In the genomic region with DNA sequence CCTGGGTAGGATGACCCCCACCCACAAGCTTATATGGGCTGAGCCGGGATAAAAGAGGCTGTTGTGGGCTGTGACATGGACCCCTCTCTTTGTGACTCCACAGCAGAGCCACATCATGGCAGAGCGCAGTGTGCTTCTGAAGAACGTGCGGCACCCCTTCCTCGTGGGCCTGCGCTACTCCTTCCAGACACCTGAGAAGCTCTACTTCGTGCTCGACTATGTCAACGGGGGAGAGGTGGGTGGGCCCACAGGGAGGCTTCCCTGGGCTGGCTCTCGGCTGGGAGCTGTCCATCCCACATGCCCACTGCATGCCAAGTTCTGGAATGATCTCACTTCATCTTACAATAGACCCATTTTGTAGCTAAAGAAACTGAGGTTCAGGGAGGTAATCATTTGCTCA, we compare ENCODE assay signal across 22 cellular contexts. TPM values are rescaled to one million over a fixed set of nuclear protein-coding genes. Genes with fewer than 3 reads are reported as not detected.
A peak's percentile ranks its signal among the peaks of the same experiment; 100 is the strongest.
DNase-seq lines count a peak whose midpoint lies in the region; ATAC-seq, FAIRE-seq and TF ChIP-seq lines count a peak whose summit lies in the region.
"Had no signal": no experiment of that assay in that cellular context is flagged by ENCODE, and none has a peak within 500 bp of the region (broad histone marks: within the 10 kb centered on the region; RNA-seq: fewer than 3 reads in every experiment).

No MANE protein-coding gene starts in this region.

- H3K27me3 ChIP-seq in HepG2 (ENCODE audit: control insufficient read depth in 1 of 2, insufficient read depth in 2 of 2, low read length in 2 of 2) (no peaks in the 10 kb centered on the region), right lobe of liver (no peaks in the 10 kb centered on the region), lower lobe of right lung (ENCODE audit: low read depth) (no peaks in the 10 kb centered on the region), A673 (replicated peaks; ENCODE audit: insufficient read depth, low read depth, low read length, poor library complexity) (no peaks in the 10 kb centered on the region)
- H3K27me3 ChIP-seq: BLaER1 treated with 17β-estradiol and CSF1 and Interleukin-3, amounts not matched to agents 10 nM and 100 nM had no signal

- H3K9ac ChIP-seq in HepG2 (ENCODE audit: insufficient read depth, low read depth, low read length), result no peak overlapping the region
- H3K9ac ChIP-seq: BLaER1 treated with 17β-estradiol and CSF1 and Interleukin-3, amounts not matched to agents 10 nM and 100 nM had no signal

- no peak for FAIRE-seq in HepG2 (lab: Jason Lieb, UNC)
- FAIRE-seq: A204.1, D721Med, G401.6, GM12891, GM19239 had no signal

- BruUV-seq in HepG2 (replicated peaks; lab: Mats Ljungman, UMichigan) (no TSS peak), A673 (replicated peaks; lab: Mats Ljungman, UMichigan) (no TSS peak)

- CTCF ChIA-PET in HepG2 (lab: Yijun Ruan, JAX; ENCODE audit: low intra/inter-chr PET ratio, low total read pairs), result no interaction called here
- CTCF ChIA-PET in A673 (lab: Charles Lee), result no interaction called here

- H3K27ac ChIP-seq in HepG2 (ENCODE audit: extremely low read length, insufficient read depth, low read length) (no peak overlapping the region), right lobe of liver (no peak overlapping the region), lower lobe of right lung (no peak overlapping the region), A673 (ENCODE audit: low read depth, low read length, poor library complexity, severe bottlenecking) (no peak overlapping the region)
- H3K27ac ChIP-seq: BLaER1 treated with 17β-estradiol and CSF1 and Interleukin-3, amounts not matched to agents 10 nM and 100 nM; C4-2B had no signal

- H3K36me3 ChIP-seq in HepG2 (replicated peaks in 1 of 2; ENCODE audit: control insufficient read depth in 1 of 2, insufficient read depth in 2 of 2, low read length in 2 of 2) (peaks cover 0 to 19% of the 10 kb centered on the region in 2 experiments; a peak in 4 of 5 replicates), right lobe of liver (peaks cover 0 to 83% (median 35%) of the 10 kb centered on the region in 4 donors), lower lobe of right lung (no peaks in the 10 kb centered on the region), A673 (ENCODE audit: insufficient read depth, low read length, poor library complexity, severe bottlenecking) (no peaks in the 10 kb centered on the region)
- H3K36me3 ChIP-seq: BLaER1 treated with 17β-estradiol and CSF1 and Interleukin-3, amounts not matched to agents 10 nM and 100 nM had no signal

- TF ChIP-seq EP300 in HepG2 (IDR thresholded peaks at IDR 0.05; ENCODE audit: low read depth in 2 of 2, low read length in 2 of 2) (no peak), HepG2 (CRISPR knock-in tag; IDR thresholded peaks at IDR 0.05; ENCODE audit: borderline replicate concordance) (no peak)

- ATAC-seq in HepG2 (no peak), right lobe of liver (no peak), lower lobe of right lung (no peak), GM21423 (IDR thresholded peaks at IDR 0.05; ENCODE audit: unreplicated experiment) (no peak)
- ATAC-seq: CD8-positive, alpha-beta T cell had no signal

- no peak overlapping the region for H3K4me2 ChIP-seq in HepG2 (ENCODE audit: low read depth, low read length)
- H3K4me2 ChIP-seq: BLaER1 treated with 17β-estradiol and CSF1 and Interleukin-3, amounts not matched to agents 10 nM and 100 nM had no signal

- DNase-seq in HepG2 (ENCODE audit: low spot score) (no peak), right lobe of liver (no peak), iPS-NIHi11 (ENCODE audit: low spot score) (peak; percentile 2), posterior vena cava (ENCODE audit: low spot score) (peak; percentile 50), lower lobe of right lung (no peak), A673 (ENCODE audit: low spot score) (no peak)
- DNase-seq: 8988T; AML-193; Caco-2; Calu3; CD4-positive, alpha-beta T cell; CD8-positive, alpha-beta T cell; DMS79 treated with DMSO at 0.1 percent for 48 hours; GF-D8 had no signal

- H3K9me3 ChIP-seq in HepG2 (ENCODE audit: low read length) (no peaks in the 10 kb centered on the region), right lobe of liver (no peaks in the 10 kb centered on the region), lower lobe of right lung (no peaks in the 10 kb centered on the region), A673 (ENCODE audit: low read depth, low read length, poor library complexity, severe bottlenecking) (no peaks in the 10 kb centered on the region)
- H3K9me3 ChIP-seq: BLaER1 treated with 17β-estradiol and CSF1 and Interleukin-3, amounts not matched to agents 10 nM and 100 nM; Caco-2 had no signal

- intact Hi-C loops in HepG2 (cut with micrococcal nuclease; ENCODE audit: unreplicated experiment) (no loop called here), right lobe of liver (cut with DNase I) (no loop called here), posterior vena cava (cut with DNase I) (no loop called here), lower lobe of right lung (cut with DNase I) (no loop called here), A673 (cut with micrococcal nuclease; ENCODE audit: unreplicated experiment) (no loop called here)

- no peak for TF ChIP-seq RAD21 in HepG2 (CRISPR knock-in tag; IDR thresholded peaks at IDR 0.05)

- TF ChIP-seq CTCF in HepG2 (CRISPR knock-in tag; IDR thresholded peaks at IDR 0.05) (no peak), right lobe of liver (IDR thresholded peaks at IDR 0.05) (no peak), lower lobe of right lung (IDR thresholded peaks at IDR 0.05) (no peak), A673 (conservative IDR thresholded peaks at IDR 0.05; ENCODE audit: low read depth, low read length) (no peak)

- H3K4me3 ChIP-seq in HepG2 (replicated peaks in 1 of 3; ENCODE audit: insufficient read depth in 1 of 3, low read depth in 2 of 3, low read length in 3 of 3) (no peak overlapping the region), right lobe of liver (no peak overlapping the region), lower lobe of right lung (no peak overlapping the region), A673 (ENCODE audit: low read depth, low read length, poor library complexity, severe bottlenecking) (no peak overlapping the region)
- H3K4me3 ChIP-seq: BLaER1 treated with 17β-estradiol and CSF1 and Interleukin-3, amounts not matched to agents 10 nM and 100 nM had no signal

- 95% methylated on average over 10 of the region's 10 CpGs for WGBS in HepG2 (ENCODE audit: low lambda C conversion rate)
- WGBS in right lobe of liver (ENCODE audit: insufficient coverage, low coverage, low lambda C conversion rate, missing lambda C conversion rate), result 100% methylated on average over 1 of the region's 10 CpGs

- no peaks in the 10 kb centered on the region for H3K79me2 ChIP-seq in HepG2 (ENCODE audit: insufficient read depth, low read length)

- no peak overlapping the region for H2AFZ ChIP-seq in HepG2 (ENCODE audit: low read length)

- POLR2A ChIA-PET in HepG2 (lab: Yijun Ruan, JAX) (interaction anchor here (1.2 to 9.7 kb wide), 3 partner anchors 11 to 34 kb away, joined by 3 to 109 read pairs (median 13); partner anchors contain the start of genes IFT52 and SGK2), A673 (lab: Charles Lee; ENCODE audit: low non-redundant PET) (no interaction called here)

- peaks cover 11% of the 10 kb centered on the region for H3K4me1 ChIP-seq in HepG2 (ENCODE audit: insufficient read depth, low read length)
- no peaks in the 10 kb centered on the region for H3K4me1 ChIP-seq in right lobe of liver
- no peaks in the 10 kb centered on the region for H3K4me1 ChIP-seq in lower lobe of right lung
- H3K4me1 ChIP-seq in A673 (ENCODE audit: insufficient read depth, low read length, poor library complexity, severe bottlenecking), result no peaks in the 10 kb centered on the region
- H3K4me1 ChIP-seq: Caco-2 had no signal

- in situ Hi-C loops in HepG2 (cut with HindIII; ENCODE audit: extremely low pct_ligation_motif_present, low pct_unique_long_range_greater_than_20kb), result no loop called here

- TF ChIP-seq POLR2A in HepG2 (IDR thresholded peaks at IDR 0.05; ENCODE audit: insufficient read depth in 1 of 2, low read depth in 2 of 2, low read length in 2 of 2) (no peak), right lobe of liver (IDR thresholded peaks at IDR 0.05) (no peak)

- H4K20me1 ChIP-seq in HepG2 (ENCODE audit: insufficient read depth, low read length), result no peaks in the 10 kb centered on the region
- H4K20me1 ChIP-seq: BLaER1 treated with 17β-estradiol and CSF1 and Interleukin-3, amounts not matched to agents 10 nM and 100 nM had no signal

RNA-seq across cellular contexts. Expression of gene SGK2, which starts 10.5 kb away (rescaled TPM):
- total RNA-seq in HepG2 (2016; rRNA removed; fragmentation: Illumina TruSeq; extraction: Trizol), result 29.4 and 34.3 TPM in 2 replicates
- 8.6 and 11.8 TPM in 2 replicates for total RNA-seq in HepG2 (2016; cell fraction: cytosol; rRNA removed; fragmentation: Illumina TruSeq; extraction: Trizol; ENCODE audit: low read depth)
- total RNA-seq in HepG2 (2016; cell fraction: insoluble cytoplasmic fraction; rRNA removed; fragmentation: Illumina TruSeq; extraction: Trizol), result 29.7 and 31.2 TPM in 2 replicates
- total RNA-seq in HepG2 (2016; cell fraction: membrane; rRNA removed; fragmentation: Illumina TruSeq; extraction: Trizol), result 25.9 and 26.5 TPM in 2 replicates
- 19.8 and 26.8 TPM in 2 replicates for total RNA-seq in HepG2 (2016; cell fraction: nucleus; rRNA removed; fragmentation: Illumina TruSeq; extraction: Trizol)
- polyA plus RNA-seq in HepG2 (2011; rRNA removed), result 6.2 and 12.6 TPM in 2 replicates
- 3.9 and 5.3 TPM in 2 replicates for polyA plus RNA-seq in HepG2 (2011; cell fraction: cytosol; rRNA removed)
- 24.1 and 26.7 TPM in 2 replicates for polyA plus RNA-seq in HepG2 (2011; cell fraction: nucleus; rRNA removed)
- 6.9 and 8.9 TPM in 2 replicates for polyA plus RNA-seq in HepG2 (2012)
- 5.2 and 5.4 TPM in 2 replicates for polyA plus RNA-seq in HepG2 (2016; cell fraction: cytosol; fragmentation: Illumina TruSeq; extraction: Trizol; ENCODE audit: low read depth)
- polyA plus RNA-seq in HepG2 (2016; cell fraction: insoluble cytoplasmic fraction; fragmentation: Illumina TruSeq; extraction: Trizol; ENCODE audit: low read depth), result 21.3 and 23.7 TPM in 2 replicates
- 14.3 and 14.5 TPM in 2 replicates for polyA plus RNA-seq in HepG2 (2016; cell fraction: membrane; fragmentation: Illumina TruSeq; extraction: Trizol; ENCODE audit: low read depth)
- 36.0 and 42.8 TPM in 2 replicates for polyA plus RNA-seq in HepG2 (2016; cell fraction: nucleus; fragmentation: Illumina TruSeq; extraction: Trizol; ENCODE audit: insufficient read depth, low read depth)
- 1.3 and 17.3 TPM in 2 replicates for polyA minus RNA-seq in HepG2 (2011; rRNA and poly(A)+ RNA removed; ENCODE audit: low replicate concordance)
- 4.6 and 10.9 TPM in 2 replicates for polyA minus RNA-seq in HepG2 (2011; cell fraction: cytosol; rRNA and poly(A)+ RNA removed)
- polyA minus RNA-seq in HepG2 (2011; cell fraction: nucleus; rRNA and poly(A)+ RNA removed), result 16.4 and 18.5 TPM in 2 replicates
- 10 to 100 TPM; 47.3 to 80.2 (median 66.9) TPM for total RNA-seq in right lobe of liver
- 1 to 10 TPM in 1 of 2 donors, under 1 TPM in 1; 0.76 to 1.3 TPM for total RNA-seq in posterior vena cava
- total RNA-seq in lower lobe of right lung, result 1.2 TPM
- total RNA-seq in A673 (2021), result 0.13 and 1.1 TPM in 2 replicates

RNA-seq across cellular contexts. Expression of gene IFT52, which starts 21.5 kb away (rescaled TPM):
- total RNA-seq in HepG2 (2016; rRNA removed; fragmentation: Illumina TruSeq; extraction: Trizol) (64.0 and 80.6 TPM in 2 replicates), right lobe of liver (1 to 10 TPM; 3.4 to 6.0 (median 4.1) TPM), posterior vena cava (10 to 100 TPM; 26.7 to 30.1 TPM), lower lobe of right lung (19.9 TPM), A673 (2021) (44.3 and 49.6 TPM in 2 replicates)
- 77.1 and 79.7 TPM in 2 replicates for total RNA-seq in HepG2 (2016; cell fraction: cytosol; rRNA removed; fragmentation: Illumina TruSeq; extraction: Trizol; ENCODE audit: low read depth)
- 66.3 and 80.0 TPM in 2 replicates for total RNA-seq in HepG2 (2016; cell fraction: insoluble cytoplasmic fraction; rRNA removed; fragmentation: Illumina TruSeq; extraction: Trizol)
- total RNA-seq in HepG2 (2016; cell fraction: membrane; rRNA removed; fragmentation: Illumina TruSeq; extraction: Trizol), result 101 and 102 TPM in 2 replicates
- total RNA-seq in HepG2 (2016; cell fraction: nucleus; rRNA removed; fragmentation: Illumina TruSeq; extraction: Trizol), result 36.2 and 38.4 TPM in 2 replicates
- 36.9 and 48.0 TPM in 2 replicates for polyA plus RNA-seq in HepG2 (2011; rRNA removed)
- polyA plus RNA-seq in HepG2 (2011; cell fraction: cytosol; rRNA removed), result 35.4 and 36.4 TPM in 2 replicates
- polyA plus RNA-seq in HepG2 (2011; cell fraction: nucleus; rRNA removed), result 22.2 and 22.4 TPM in 2 replicates
- 31.1 and 41.7 TPM in 2 replicates for polyA plus RNA-seq in HepG2 (2012)
- 83.2 and 85.7 TPM in 2 replicates for polyA plus RNA-seq in HepG2 (2016; cell fraction: cytosol; fragmentation: Illumina TruSeq; extraction: Trizol; ENCODE audit: low read depth)
- polyA plus RNA-seq in HepG2 (2016; cell fraction: insoluble cytoplasmic fraction; fragmentation: Illumina TruSeq; extraction: Trizol; ENCODE audit: low read depth), result 91.0 and 94.9 TPM in 2 replicates
- polyA plus RNA-seq in HepG2 (2016; cell fraction: membrane; fragmentation: Illumina TruSeq; extraction: Trizol; ENCODE audit: low read depth), result 85.8 and 88.2 TPM in 2 replicates
- polyA plus RNA-seq in HepG2 (2016; cell fraction: nucleus; fragmentation: Illumina TruSeq; extraction: Trizol; ENCODE audit: insufficient read depth, low read depth), result 41.4 and 43.4 TPM in 2 replicates
- polyA minus RNA-seq in HepG2 (2011; rRNA and poly(A)+ RNA removed; ENCODE audit: low replicate concordance), result 53.4 and 59.7 TPM in 2 replicates
- polyA minus RNA-seq in HepG2 (2011; cell fraction: cytosol; rRNA and poly(A)+ RNA removed), result 15.6 and 20.1 TPM in 2 replicates
- 21.4 and 26.9 TPM in 2 replicates for polyA minus RNA-seq in HepG2 (2011; cell fraction: nucleus; rRNA and poly(A)+ RNA removed)

Comparison
In these comparisons a context has a peak if more than half of its experiments do, and no peak if none do; other contexts are left out.
1. DNase-seq: peak in iPS-NIHi11 (single experiment) and posterior vena cava (single experiment); none in HepG2 (single experiment), right lobe of liver (0 of 3), lower lobe of right lung (single experiment) and A673 (single experiment).